ENCODE assay signal across 1 cellular context in the genomic region with DNA sequence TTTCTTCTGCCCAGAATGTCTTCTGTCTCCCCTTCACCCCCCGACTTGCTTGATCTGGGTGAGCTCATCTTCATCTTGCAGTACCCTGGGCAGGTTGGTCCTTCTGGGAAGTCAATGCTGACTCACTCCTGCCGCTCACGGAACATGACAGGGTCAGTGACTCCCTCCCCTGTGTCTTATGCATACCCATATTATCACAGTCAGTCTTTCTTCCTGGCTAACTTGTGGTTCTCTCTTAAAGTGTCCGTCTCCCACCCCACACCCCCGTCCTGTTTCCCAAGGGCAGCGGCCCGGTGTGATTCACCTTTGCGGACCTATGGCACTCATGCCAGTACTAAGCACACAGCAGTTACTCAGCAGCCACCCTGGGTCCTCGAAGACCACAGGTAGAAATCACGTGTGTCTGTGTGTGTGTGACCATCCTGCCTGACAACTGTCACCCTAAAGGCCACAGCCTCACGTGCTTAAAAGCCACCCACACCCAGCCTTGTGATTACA.
TF ChIP-seq lines count a peak whose summit lies in the region.

No MANE protein-coding gene starts in this region.

TF ChIP-seq in HCT116, 20 proteins besides CTCF, POLR2A, EP300 and RAD21 (continued from another document):
- TF ChIP-seq, protein P1, sequence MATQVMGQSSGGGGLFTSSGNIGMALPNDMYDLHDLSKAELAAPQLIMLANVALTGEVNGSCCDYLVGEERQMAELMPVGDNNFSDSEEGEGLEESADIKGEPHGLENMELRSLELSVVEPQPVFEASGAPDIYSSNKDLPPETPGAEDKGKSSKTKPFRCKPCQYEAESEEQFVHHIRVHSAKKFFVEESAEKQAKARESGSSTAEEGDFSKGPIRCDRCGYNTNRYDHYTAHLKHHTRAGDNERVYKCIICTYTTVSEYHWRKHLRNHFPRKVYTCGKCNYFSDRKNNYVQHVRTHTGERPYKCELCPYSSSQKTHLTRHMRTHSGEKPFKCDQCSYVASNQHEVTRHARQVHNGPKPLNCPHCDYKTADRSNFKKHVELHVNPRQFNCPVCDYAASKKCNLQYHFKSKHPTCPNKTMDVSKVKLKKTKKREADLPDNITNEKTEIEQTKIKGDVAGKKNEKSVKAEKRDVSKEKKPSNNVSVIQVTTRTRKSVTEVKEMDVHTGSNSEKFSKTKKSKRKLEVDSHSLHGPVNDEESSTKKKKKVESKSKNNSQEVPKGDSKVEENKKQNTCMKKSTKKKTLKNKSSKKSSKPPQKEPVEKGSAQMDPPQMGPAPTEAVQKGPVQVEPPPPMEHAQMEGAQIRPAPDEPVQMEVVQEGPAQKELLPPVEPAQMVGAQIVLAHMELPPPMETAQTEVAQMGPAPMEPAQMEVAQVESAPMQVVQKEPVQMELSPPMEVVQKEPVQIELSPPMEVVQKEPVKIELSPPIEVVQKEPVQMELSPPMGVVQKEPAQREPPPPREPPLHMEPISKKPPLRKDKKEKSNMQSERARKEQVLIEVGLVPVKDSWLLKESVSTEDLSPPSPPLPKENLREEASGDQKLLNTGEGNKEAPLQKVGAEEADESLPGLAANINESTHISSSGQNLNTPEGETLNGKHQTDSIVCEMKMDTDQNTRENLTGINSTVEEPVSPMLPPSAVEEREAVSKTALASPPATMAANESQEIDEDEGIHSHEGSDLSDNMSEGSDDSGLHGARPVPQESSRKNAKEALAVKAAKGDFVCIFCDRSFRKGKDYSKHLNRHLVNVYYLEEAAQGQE (IDR thresholded peaks at IDR 0.05; ENCODE audit: low read depth), result no peak
- TF ChIP-seq EZH2phosphoT487 (IDR thresholded peaks at IDR 0.05; ENCODE audit: borderline replicate concordance), result no peak
- no peak for TF ChIP-seq YY1 (IDR thresholded peaks at IDR 0.05; ENCODE audit: extremely low read depth, insufficient replicate concordance, low read depth, low read length)
- TF ChIP-seq, protein P2, sequence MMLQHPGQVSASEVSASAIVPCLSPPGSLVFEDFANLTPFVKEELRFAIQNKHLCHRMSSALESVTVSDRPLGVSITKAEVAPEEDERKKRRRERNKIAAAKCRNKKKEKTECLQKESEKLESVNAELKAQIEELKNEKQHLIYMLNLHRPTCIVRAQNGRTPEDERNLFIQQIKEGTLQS (IDR thresholded peaks at IDR 0.05), result no peak
- no peak for TF ChIP-seq CBX3 (IDR thresholded peaks at IDR 0.05; ENCODE audit: low read depth)
- TF ChIP-seq ZFX (IDR thresholded peaks at IDR 0.05), result no peak
- TF ChIP-seq SRF (IDR thresholded peaks at IDR 0.05; ENCODE audit: low read depth), result no peak
